In the genomic region with DNA sequence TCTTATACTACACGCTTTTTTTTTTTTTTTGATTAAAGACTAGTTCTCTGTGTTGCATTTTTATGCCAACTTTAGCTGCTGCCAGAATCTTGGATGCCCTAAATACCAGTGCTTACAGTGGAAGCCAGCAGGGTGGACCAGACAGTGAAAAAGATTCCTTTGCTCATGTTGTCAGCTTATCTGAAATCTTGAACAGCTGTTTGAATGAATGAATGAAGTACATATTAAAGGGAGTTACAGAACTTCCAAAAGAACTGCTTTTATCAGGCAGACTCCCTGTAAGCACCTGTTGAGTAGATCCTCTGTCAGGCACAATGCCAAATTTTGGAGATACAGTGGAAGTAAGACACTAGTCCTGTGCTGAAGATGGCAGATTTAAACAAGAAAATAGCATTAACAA, we compare ENCODE assay signal across 18 cellular contexts.
A peak's percentile ranks its signal among the peaks of the same experiment; 100 is the strongest.
DNase-seq lines count a peak whose midpoint lies in the region; ATAC-seq and TF ChIP-seq lines count a peak whose summit lies in the region.
"Had no signal": no experiment of that assay in that cellular context is flagged by ENCODE, and none has a peak within 500 bp of the region (broad histone marks: within the 10 kb centered on the region; RNA-seq: fewer than 3 reads in every experiment).

No MANE protein-coding gene starts in this region.

- no peaks in the 10 kb centered on the region for H3K27me3 Mint-ChIP-seq in nephron (ENCODE audit: low read depth)
- H3K27me3 Mint-ChIP-seq: B cell; CD4-positive, alpha-beta T cell had no signal

- no peaks in the 10 kb centered on the region for H3K36me3 ChIP-seq in heart right ventricle
- no peaks in the 10 kb centered on the region for H3K36me3 ChIP-seq in sigmoid colon

- H3K4me3 ChIP-seq in heart right ventricle (no peak overlapping the region), sigmoid colon (no peak overlapping the region)

- H3K27ac Mint-ChIP-seq in nephron = peak overlapping the region; percentile 53 to 84 (median 60)
- H3K27ac Mint-ChIP-seq: B cell; CD4-positive, alpha-beta T cell had no signal

- ATAC-seq in Right ventricle myocardium inferior (peak; percentile 23), heart right ventricle (no peak), GM21576 (IDR thresholded peaks at IDR 0.05; ENCODE audit: unreplicated experiment) (no peak)
- ATAC-seq: HepG2 had no signal

- H3K9me3 ChIP-seq in heart right ventricle = no peaks in the 10 kb centered on the region
- no peaks in the 10 kb centered on the region for H3K9me3 ChIP-seq in sigmoid colon

- DNase-seq in Right ventricle myocardium inferior (ENCODE audit: missing footprints) = no peak
- DNase-seq in heart right ventricle = no peak
- peak; percentile 15 for DNase-seq in RPMI8226
- DNase-seq in cerebellar cortex (ENCODE audit: low spot score) = peak; percentile 30
- no peak for DNase-seq in activated CD8-positive, alpha-beta memory T cell treated with anti-CD3 and anti-CD28 coated beads for 24 hours
- DNase-seq in sigmoid colon = no peak
- DNase-seq: C1 segment of cervical spinal cord; Calu3; CD4-positive, alpha-beta T cell; DMS153; DMS79 treated with DMSO at 0.1 percent for 48 hours; EL; GDM1; HCEC 1CT had no signal

- H3K4me1 ChIP-seq in heart right ventricle = peaks cover 0 to 34% (median 8%) of the 10 kb centered on the region in 9 donors
- H3K4me1 ChIP-seq in sigmoid colon = peaks cover 0 to 45% (median 10%) of the 10 kb centered on the region in 4 donors

- H3K4me3 Mint-ChIP-seq in nephron = no peak overlapping the region
- H3K4me3 Mint-ChIP-seq: B cell; CD4-positive, alpha-beta T cell had no signal

- no peaks in the 10 kb centered on the region for H3K27me3 ChIP-seq in heart right ventricle
- H3K27me3 ChIP-seq in sigmoid colon = no peaks in the 10 kb centered on the region

- H3K9me3 Mint-ChIP-seq in nephron = no peaks in the 10 kb centered on the region
- H3K9me3 Mint-ChIP-seq: CD4-positive, alpha-beta T cell had no signal

- no peak overlapping the region for H3K27ac ChIP-seq in heart right ventricle
- H3K27ac ChIP-seq in sigmoid colon = peak overlapping the region in 1 of 4 donors; percentile 5

- peaks cover 59% of the 10 kb centered on the region for H3K4me1 Mint-ChIP-seq in nephron

- peaks cover 4% of the 10 kb centered on the region for H3K36me3 Mint-ChIP-seq in nephron (ENCODE audit: low read depth)

- intact Hi-C loops in Right ventricle myocardium inferior (cut with DNase I) (no loop called here), heart right ventricle (cut with DNase I) (no loop called here), sigmoid colon (cut with DNase I) (loop anchor here (10.0 kb wide), 1 partner anchor 188 kb away; the partner anchor contains the start of gene PPP1R9A)

- TF ChIP-seq POLR2A in sigmoid colon (IDR thresholded peaks at IDR 0.05) = no peak

- 23 to 36% methylated on average over 1 of the region's 1 CpG for WGBS in heart right ventricle, 2 donors
- WGBS in sigmoid colon, 2 donors = 85 to 96% methylated on average over 1 of the region's 1 CpG

- TF ChIP-seq CTCF in heart right ventricle (IDR thresholded peaks at IDR 0.05) (no peak), nephron (IDR thresholded peaks at IDR 0.05; ENCODE audit: unreplicated experiment in 3 of 3) (no peak), sigmoid colon (IDR thresholded peaks at IDR 0.05) (no peak)

- TF ChIP-seq EP300 in sigmoid colon (IDR thresholded peaks at IDR 0.05) = no peak

Comparison
In these comparisons a context has a peak if more than half of its experiments do, and no peak if none do; other contexts are left out.
1. DNase-seq: peak in RPMI8226 (single experiment) and cerebellar cortex (single experiment); none in Right ventricle myocardium inferior (single experiment), heart right ventricle (0 of 2), activated CD8-positive, alpha-beta memory T cell treated with anti-CD3 and anti-CD28 coated beads for 24 hours (single experiment) and sigmoid colon (single experiment).